Comparison of ENCODE assay signal across 1 cellular context in genomic region chr10:78774999-78775711, GRCh38.
TF ChIP-seq lines count a peak whose summit lies in the region.

No MANE protein-coding gene starts in this region.

TF ChIP-seq in HepG2, 621 proteins besides CTCF, POLR2A, EP300 and RAD21 (continued from another document and continues in another):
- TF ChIP-seq MAX (IDR thresholded peaks at IDR 0.05) (peak; percentile 50; the same call in 1 of the 2 replicates), ZNF234 (CRISPR knock-in tag; conservative IDR thresholded peaks at IDR 0.05) (no peak), ARHGAP35 (CRISPR knock-in tag; IDR thresholded peaks at IDR 0.05; ENCODE audit: borderline replicate concordance) (no peak), POLR2AphosphoS2 (IDR thresholded peaks at IDR 0.05; ENCODE audit: low read depth, low read length) (no peak), ZNF318 (CRISPR knock-in tag; IDR thresholded peaks at IDR 0.05) (no peak), TMF1 (CRISPR knock-in tag; IDR thresholded peaks at IDR 0.05; ENCODE audit: low read depth) (no peak), HCFC1 (IDR thresholded peaks at IDR 0.05; ENCODE audit: low read depth, low read length) (no peak), ZNF230 (CRISPR knock-in tag; IDR thresholded peaks at IDR 0.05) (no peak), ZNF3 (CRISPR knock-in tag; IDR thresholded peaks at IDR 0.05) (no peak), ZNF12 (CRISPR knock-in tag; IDR thresholded peaks at IDR 0.05) (no peak; the same call in 1 of the 2 replicates), ISX (CRISPR knock-in tag; conservative IDR thresholded peaks at IDR 0.05) (no peak), U2AF1 (optimal IDR thresholded peaks at IDR 0.05; ENCODE audit: low read depth, low read length) (no peak), SIX1 (CRISPR knock-in tag; IDR thresholded peaks at IDR 0.05; ENCODE audit: borderline replicate concordance) (no peak), ZNF557 (CRISPR knock-in tag; IDR thresholded peaks at IDR 0.05) (no peak), MED1 (CRISPR knock-in tag; IDR thresholded peaks at IDR 0.05) (peak; percentile 52), ZNF451 (CRISPR knock-in tag; IDR thresholded peaks at IDR 0.05) (no peak), PBX2 (CRISPR knock-in tag; IDR thresholded peaks at IDR 0.05) (no peak), TRAFD1 (CRISPR knock-in tag; IDR thresholded peaks at IDR 0.05; ENCODE audit: borderline replicate concordance) (no peak), GATAD1 (CRISPR knock-in tag; IDR thresholded peaks at IDR 0.05) (no peak), RERE (CRISPR knock-in tag; IDR thresholded peaks at IDR 0.05; ENCODE audit: low read depth) (no peak), TP53 (CRISPR knock-in tag; conservative IDR thresholded peaks at IDR 0.05) (no peak), XBP1 (CRISPR knock-in tag; IDR thresholded peaks at IDR 0.05) (no peak), TCF7 (IDR thresholded peaks at IDR 0.05; ENCODE audit: low read depth) (no peak), IRF9 (CRISPR knock-in tag; IDR thresholded peaks at IDR 0.05; ENCODE audit: borderline replicate concordance) (no peak; the same call in 1 of the 2 replicates), SMARCE1 (IDR thresholded peaks at IDR 0.05; ENCODE audit: borderline replicate concordance) (no peak), FOXM1 (CRISPR knock-in tag; IDR thresholded peaks at IDR 0.05) (no peak), YEATS2 (CRISPR knock-in tag; IDR thresholded peaks at IDR 0.05; ENCODE audit: borderline replicate concordance) (no peak), ZBTB1 (CRISPR knock-in tag; IDR thresholded peaks at IDR 0.05; ENCODE audit: borderline replicate concordance) (no peak), SNAPC4 (CRISPR knock-in tag; IDR thresholded peaks at IDR 0.05) (no peak), TEAD3 (CRISPR knock-in tag; optimal IDR thresholded peaks at IDR 0.05; ENCODE audit: borderline replicate concordance) (peak; percentile 32), IRF1 (CRISPR knock-in tag; IDR thresholded peaks at IDR 0.05; ENCODE audit: low read depth) (no peak), HOXA3 (CRISPR knock-in tag; IDR thresholded peaks at IDR 0.05) (peak; percentile 60), ZNF709 (CRISPR knock-in tag; IDR thresholded peaks at IDR 0.05) (no peak), MEIS1 (CRISPR knock-in tag; IDR thresholded peaks at IDR 0.05; ENCODE audit: borderline replicate concordance) (no peak)
